1 cellular context compared by ENCODE assay signal in the genomic region with DNA sequence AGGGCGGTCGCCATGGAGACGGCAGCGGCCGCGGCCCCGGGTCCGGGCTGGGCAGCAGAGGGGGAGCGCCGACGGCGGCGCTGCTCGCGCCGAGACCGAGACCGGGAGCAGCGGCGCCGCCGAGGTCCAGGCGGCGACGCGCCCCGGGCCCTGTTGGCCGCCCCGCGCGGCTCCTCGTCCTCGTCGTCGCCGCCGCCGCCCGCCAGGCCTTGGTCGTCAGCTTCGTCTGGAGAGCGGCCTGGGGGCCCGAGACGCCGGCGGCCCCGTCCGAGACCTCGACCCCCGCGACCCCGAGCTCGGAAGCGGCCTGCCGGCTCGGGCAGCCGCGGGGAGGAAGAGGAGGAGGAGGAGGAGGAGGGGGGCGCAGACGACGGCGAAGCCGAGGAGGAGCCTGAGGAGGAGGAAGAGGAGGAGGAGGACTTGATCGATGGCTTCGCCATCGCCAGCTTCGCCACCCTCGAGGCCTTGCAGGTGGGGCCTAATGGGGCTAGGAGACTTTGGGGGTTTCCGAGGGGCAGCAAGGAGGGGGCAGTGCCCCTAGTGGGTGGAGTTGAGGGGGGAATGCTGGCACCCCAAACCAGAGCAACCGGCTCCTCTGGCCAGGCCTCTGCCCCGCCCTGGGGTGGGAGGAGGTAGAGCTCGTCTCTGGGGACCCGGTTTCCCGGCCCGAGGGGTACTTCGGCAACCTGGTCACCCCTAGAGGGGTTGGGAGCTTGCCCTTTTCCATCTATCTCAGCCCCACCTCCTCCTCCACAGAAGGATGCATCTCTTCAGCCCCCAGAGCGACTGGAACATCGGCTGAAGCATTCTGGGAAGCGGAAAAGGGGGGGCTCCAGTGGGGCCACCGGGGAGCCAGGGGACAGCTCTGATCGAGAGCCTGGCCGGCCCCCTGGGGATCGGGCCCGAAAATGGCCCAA.
TF ChIP-seq lines count a peak whose summit lies in the region.

No MANE protein-coding gene starts in this region.

TF ChIP-seq in HEK293, 187 proteins besides CTCF, POLR2A, EP300 and RAD21 (continued from another document and continues in another):
- TF ChIP-seq, protein P1, sequence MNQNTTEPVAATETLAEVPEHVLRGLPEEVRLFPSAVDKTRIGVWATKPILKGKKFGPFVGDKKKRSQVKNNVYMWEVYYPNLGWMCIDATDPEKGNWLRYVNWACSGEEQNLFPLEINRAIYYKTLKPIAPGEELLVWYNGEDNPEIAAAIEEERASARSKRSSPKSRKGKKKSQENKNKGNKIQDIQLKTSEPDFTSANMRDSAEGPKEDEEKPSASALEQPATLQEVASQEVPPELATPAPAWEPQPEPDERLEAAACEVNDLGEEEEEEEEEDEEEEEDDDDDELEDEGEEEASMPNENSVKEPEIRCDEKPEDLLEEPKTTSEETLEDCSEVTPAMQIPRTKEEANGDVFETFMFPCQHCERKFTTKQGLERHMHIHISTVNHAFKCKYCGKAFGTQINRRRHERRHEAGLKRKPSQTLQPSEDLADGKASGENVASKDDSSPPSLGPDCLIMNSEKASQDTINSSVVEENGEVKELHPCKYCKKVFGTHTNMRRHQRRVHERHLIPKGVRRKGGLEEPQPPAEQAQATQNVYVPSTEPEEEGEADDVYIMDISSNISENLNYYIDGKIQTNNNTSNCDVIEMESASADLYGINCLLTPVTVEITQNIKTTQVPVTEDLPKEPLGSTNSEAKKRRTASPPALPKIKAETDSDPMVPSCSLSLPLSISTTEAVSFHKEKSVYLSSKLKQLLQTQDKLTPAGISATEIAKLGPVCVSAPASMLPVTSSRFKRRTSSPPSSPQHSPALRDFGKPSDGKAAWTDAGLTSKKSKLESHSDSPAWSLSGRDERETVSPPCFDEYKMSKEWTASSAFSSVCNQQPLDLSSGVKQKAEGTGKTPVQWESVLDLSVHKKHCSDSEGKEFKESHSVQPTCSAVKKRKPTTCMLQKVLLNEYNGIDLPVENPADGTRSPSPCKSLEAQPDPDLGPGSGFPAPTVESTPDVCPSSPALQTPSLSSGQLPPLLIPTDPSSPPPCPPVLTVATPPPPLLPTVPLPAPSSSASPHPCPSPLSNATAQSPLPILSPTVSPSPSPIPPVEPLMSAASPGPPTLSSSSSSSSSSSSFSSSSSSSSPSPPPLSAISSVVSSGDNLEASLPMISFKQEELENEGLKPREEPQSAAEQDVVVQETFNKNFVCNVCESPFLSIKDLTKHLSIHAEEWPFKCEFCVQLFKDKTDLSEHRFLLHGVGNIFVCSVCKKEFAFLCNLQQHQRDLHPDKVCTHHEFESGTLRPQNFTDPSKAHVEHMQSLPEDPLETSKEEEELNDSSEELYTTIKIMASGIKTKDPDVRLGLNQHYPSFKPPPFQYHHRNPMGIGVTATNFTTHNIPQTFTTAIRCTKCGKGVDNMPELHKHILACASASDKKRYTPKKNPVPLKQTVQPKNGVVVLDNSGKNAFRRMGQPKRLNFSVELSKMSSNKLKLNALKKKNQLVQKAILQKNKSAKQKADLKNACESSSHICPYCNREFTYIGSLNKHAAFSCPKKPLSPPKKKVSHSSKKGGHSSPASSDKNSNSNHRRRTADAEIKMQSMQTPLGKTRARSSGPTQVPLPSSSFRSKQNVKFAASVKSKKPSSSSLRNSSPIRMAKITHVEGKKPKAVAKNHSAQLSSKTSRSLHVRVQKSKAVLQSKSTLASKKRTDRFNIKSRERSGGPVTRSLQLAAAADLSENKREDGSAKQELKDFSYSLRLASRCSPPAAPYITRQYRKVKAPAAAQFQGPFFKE (tag by site-specific recombination; IDR thresholded peaks at IDR 0.05; ENCODE audit: borderline replicate concordance), result no peak; the same call in 1 of the 2 replicates
- TF ChIP-seq ZNF266 (tag by site-specific recombination; IDR thresholded peaks at IDR 0.05; ENCODE audit: low read depth) (no peak), ZNF157 (tag by site-specific recombination; IDR thresholded peaks at IDR 0.05) (no peak), ZNF561 (tag by site-specific recombination; IDR thresholded peaks at IDR 0.05; ENCODE audit: borderline replicate concordance) (no peak), ZNF768 (tag by site-specific recombination; IDR thresholded peaks at IDR 0.05) (no peak), ZNF837 (tag by site-specific recombination; IDR thresholded peaks at IDR 0.05) (no peak), WT1 (tag by site-specific recombination; IDR thresholded peaks at IDR 0.05) (no peak), YY1 (tag by site-specific recombination; IDR thresholded peaks at IDR 0.05) (no peak), ZFHX2 (tag by site-specific recombination; conservative IDR thresholded peaks at IDR 0.05) (peak; percentile 70), ZNF133 (tag by site-specific recombination; IDR thresholded peaks at IDR 0.05) (no peak), ZNF626 (tag by site-specific recombination; IDR thresholded peaks at IDR 0.05) (no peak), GFI1B (tag by site-specific recombination; IDR thresholded peaks at IDR 0.05) (no peak), FEZF1 (tag by site-specific recombination; IDR thresholded peaks at IDR 0.05) (no peak), ZNF660 (tag by site-specific recombination; IDR thresholded peaks at IDR 0.05) (no peak), KLF10 (tag by site-specific recombination; IDR thresholded peaks at IDR 0.05) (no peak), ZNF350 (tag by site-specific recombination; IDR thresholded peaks at IDR 0.05) (no peak)
- TF ChIP-seq, protein P2, sequence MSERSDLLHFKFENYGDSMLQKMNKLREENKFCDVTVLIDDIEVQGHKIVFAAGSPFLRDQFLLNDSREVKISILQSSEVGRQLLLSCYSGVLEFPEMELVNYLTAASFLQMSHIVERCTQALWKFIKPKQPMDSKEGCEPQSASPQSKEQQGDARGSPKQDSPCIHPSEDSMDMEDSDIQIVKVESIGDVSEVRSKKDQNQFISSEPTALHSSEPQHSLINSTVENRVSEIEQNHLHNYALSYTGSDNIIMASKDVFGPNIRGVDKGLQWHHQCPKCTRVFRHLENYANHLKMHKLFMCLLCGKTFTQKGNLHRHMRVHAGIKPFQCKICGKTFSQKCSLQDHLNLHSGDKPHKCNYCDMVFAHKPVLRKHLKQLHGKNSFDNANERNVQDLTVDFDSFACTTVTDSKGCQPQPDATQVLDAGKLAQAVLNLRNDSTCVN (tag by site-specific recombination; optimal IDR thresholded peaks at IDR 0.05), result peak; percentile 67
- TF ChIP-seq, protein P3, sequence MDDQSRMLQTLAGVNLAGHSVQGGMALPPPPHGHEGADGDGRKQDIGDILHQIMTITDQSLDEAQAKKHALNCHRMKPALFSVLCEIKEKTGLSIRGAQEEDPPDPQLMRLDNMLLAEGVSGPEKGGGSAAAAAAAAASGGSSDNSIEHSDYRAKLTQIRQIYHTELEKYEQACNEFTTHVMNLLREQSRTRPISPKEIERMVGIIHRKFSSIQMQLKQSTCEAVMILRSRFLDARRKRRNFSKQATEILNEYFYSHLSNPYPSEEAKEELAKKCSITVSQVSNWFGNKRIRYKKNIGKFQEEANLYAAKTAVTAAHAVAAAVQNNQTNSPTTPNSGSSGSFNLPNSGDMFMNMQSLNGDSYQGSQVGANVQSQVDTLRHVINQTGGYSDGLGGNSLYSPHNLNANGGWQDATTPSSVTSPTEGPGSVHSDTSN (CRISPR knock-in tag; IDR thresholded peaks at IDR 0.05), result no peak
- TF ChIP-seq, protein P4, sequence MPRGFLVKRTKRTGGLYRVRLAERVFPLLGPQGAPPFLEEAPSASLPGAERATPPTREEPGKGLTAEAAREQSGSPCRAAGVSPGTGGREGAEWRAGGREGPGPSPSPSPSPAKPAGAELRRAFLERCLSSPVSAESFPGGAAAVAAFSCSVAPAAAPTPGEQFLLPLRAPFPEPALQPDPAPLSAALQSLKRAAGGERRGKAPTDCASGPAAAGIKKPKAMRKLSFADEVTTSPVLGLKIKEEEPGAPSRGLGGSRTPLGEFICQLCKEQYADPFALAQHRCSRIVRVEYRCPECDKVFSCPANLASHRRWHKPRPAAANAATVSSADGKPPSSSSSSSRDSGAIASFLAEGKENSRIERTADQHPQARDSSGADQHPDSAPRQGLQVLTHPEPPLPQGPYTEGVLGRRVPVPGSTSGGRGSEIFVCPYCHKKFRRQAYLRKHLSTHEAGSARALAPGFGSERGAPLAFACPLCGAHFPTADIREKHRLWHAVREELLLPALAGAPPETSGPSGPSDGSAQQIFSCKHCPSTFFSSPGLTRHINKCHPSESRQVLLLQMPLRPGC (tag by site-specific recombination; IDR thresholded peaks at IDR 0.05), result peak; percentile 39; the same call in 1 of the 2 replicates
- TF ChIP-seq, protein P5, sequence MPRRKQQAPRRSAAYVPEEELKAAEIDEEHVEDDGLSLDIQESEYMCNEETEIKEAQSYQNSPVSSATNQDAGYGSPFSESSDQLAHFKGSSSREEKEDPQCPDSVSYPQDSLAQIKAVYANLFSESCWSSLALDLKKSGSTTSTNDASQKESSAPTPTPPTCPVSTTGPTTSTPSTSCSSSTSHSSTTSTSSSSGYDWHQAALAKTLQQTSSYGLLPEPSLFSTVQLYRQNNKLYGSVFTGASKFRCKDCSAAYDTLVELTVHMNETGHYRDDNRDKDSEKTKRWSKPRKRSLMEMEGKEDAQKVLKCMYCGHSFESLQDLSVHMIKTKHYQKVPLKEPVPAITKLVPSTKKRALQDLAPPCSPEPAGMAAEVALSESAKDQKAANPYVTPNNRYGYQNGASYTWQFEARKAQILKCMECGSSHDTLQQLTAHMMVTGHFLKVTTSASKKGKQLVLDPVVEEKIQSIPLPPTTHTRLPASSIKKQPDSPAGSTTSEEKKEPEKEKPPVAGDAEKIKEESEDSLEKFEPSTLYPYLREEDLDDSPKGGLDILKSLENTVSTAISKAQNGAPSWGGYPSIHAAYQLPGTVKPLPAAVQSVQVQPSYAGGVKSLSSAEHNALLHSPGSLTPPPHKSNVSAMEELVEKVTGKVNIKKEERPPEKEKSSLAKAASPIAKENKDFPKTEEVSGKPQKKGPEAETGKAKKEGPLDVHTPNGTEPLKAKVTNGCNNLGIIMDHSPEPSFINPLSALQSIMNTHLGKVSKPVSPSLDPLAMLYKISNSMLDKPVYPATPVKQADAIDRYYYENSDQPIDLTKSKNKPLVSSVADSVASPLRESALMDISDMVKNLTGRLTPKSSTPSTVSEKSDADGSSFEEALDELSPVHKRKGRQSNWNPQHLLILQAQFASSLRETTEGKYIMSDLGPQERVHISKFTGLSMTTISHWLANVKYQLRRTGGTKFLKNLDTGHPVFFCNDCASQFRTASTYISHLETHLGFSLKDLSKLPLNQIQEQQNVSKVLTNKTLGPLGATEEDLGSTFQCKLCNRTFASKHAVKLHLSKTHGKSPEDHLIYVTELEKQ (tag by site-specific recombination; IDR thresholded peaks at IDR 0.05; ENCODE audit: borderline replicate concordance), result no peak
- TF ChIP-seq, protein P6, sequence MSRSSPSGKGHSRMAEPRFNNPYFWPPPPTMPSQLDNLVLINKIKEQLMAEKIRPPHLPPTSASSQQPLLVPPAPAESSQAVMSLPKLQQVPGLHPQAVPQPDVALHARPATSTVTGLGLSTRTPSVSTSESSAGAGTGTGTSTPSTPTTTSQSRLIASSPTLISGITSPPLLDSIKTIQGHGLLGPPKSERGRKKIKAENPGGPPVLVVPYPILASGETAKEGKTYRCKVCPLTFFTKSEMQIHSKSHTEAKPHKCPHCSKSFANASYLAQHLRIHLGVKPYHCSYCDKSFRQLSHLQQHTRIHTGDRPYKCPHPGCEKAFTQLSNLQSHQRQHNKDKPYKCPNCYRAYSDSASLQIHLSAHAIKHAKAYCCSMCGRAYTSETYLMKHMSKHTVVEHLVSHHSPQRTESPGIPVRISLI (tag by site-specific recombination; IDR thresholded peaks at IDR 0.05), result no peak
- TF ChIP-seq, protein P7, sequence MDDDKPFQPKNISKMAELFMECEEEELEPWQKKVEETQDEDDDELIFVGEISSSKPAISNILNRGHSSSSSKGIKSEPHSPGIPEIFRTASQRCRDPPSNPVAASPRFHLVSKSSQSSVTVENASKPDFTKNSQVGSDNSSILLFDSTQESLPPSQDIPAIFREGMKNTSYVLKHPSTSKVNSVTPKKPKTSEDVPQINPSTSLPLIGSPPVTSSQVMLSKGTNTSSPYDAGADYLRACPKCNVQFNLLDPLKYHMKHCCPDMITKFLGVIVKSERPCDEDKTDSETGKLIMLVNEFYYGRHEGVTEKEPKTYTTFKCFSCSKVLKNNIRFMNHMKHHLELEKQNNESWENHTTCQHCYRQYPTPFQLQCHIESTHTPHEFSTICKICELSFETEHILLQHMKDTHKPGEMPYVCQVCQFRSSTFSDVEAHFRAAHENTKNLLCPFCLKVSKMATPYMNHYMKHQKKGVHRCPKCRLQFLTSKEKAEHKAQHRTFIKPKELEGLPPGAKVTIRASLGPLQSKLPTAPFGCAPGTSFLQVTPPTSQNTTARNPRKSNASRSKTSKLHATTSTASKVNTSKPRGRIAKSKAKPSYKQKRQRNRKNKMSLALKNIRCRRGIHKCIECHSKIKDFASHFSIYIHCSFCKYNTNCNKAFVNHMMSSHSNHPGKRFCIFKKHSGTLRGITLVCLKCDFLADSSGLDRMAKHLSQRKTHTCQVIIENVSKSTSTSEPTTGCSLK (tag by site-specific recombination; IDR thresholded peaks at IDR 0.05), result no peak
- TF ChIP-seq, protein P8, sequence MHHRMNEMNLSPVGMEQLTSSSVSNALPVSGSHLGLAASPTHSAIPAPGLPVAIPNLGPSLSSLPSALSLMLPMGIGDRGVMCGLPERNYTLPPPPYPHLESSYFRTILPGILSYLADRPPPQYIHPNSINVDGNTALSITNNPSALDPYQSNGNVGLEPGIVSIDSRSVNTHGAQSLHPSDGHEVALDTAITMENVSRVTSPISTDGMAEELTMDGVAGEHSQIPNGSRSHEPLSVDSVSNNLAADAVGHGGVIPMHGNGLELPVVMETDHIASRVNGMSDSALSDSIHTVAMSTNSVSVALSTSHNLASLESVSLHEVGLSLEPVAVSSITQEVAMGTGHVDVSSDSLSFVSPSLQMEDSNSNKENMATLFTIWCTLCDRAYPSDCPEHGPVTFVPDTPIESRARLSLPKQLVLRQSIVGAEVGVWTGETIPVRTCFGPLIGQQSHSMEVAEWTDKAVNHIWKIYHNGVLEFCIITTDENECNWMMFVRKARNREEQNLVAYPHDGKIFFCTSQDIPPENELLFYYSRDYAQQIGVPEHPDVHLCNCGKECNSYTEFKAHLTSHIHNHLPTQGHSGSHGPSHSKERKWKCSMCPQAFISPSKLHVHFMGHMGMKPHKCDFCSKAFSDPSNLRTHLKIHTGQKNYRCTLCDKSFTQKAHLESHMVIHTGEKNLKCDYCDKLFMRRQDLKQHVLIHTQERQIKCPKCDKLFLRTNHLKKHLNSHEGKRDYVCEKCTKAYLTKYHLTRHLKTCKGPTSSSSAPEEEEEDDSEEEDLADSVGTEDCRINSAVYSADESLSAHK (tag by site-specific recombination; IDR thresholded peaks at IDR 0.05), result no peak
